In genomic region chr10:118341678-118342637, GRCh38 we compare ENCODE assay signal across 8 cellular contexts. TPM values are rescaled to one million over a fixed set of nuclear protein-coding genes. Genes with fewer than 3 reads are reported as not detected.
A peak's percentile ranks its signal among the peaks of the same experiment; 100 is the strongest.
DNase-seq lines count a peak whose midpoint lies in the region; ATAC-seq, FAIRE-seq and TF ChIP-seq lines count a peak whose summit lies in the region.

Gene FAM204A, minus strand, starts transcription at chr10:118342324. Its CDS starts 5,909 bp downstream, at chr10:118336415.

- H3K4me3 ChIP-seq in body of pancreas (peak within 1 kb of the TSS; percentile 53 to 98), sigmoid colon (peak within 1 kb of the TSS; percentile 86 to 98 (median 92))

- FAIRE-seq in TTC549 (lab: Jason Lieb, UNC): peak; percentile 65

- DNase-seq in NCI-H2107 treated with DMSO at 0.1 percent for 48 hours (lab: John Stamatoyannopoulos, UW; ENCODE audit: unreplicated experiment) (peak; percentile 72), body of pancreas (peak; percentile 92 to 95 (median 94)), iPS DF 4.7 (ENCODE audit: extremely low read depth, low spot score) (peak; percentile 79), sigmoid colon (peak; percentile 96)

- H3K27ac ChIP-seq in 22Rv1 (peak within 1 kb of the TSS; percentile 63), body of pancreas (peak within 1 kb of the TSS; percentile 9 to 78 (median 57)), sigmoid colon (peak within 1 kb of the TSS; percentile 78 to 84 (median 80))

- H3K27me3 ChIP-seq in body of pancreas (no peaks in the 10 kb centered on the region), sigmoid colon (no peaks in the 10 kb centered on the region)

- H3K9me3 ChIP-seq in body of pancreas (no peaks in the 10 kb centered on the region), sigmoid colon (no peaks in the 10 kb centered on the region)

- 0 to 1% methylated on average over 16 to 48 of the region's 48 CpGs for WGBS in body of pancreas, 2 donors
- WGBS in sigmoid colon, 2 donors: 0 to 1% methylated on average over 48 of the region's 48 CpGs

- TF ChIP-seq POLR2A in body of pancreas (IDR thresholded peaks at IDR 0.05): peak; percentile 22 to 74 (median 74)
- peak in 1 of 2 donors; percentile 31 for TF ChIP-seq POLR2A in sigmoid colon (IDR thresholded peaks at IDR 0.05)

- TF ChIP-seq CTCF in 22Rv1 (IDR thresholded peaks at IDR 0.05) (no peak), body of pancreas (IDR thresholded peaks at IDR 0.05) (no peak), sigmoid colon (IDR thresholded peaks at IDR 0.05) (no peak)

- H3K36me3 ChIP-seq in body of pancreas (replicated peaks in 1 of 2; ENCODE audit: insufficient read depth in 1 of 2, low read depth in 2 of 2) (no peaks in the 10 kb centered on the region), sigmoid colon (peaks cover 0 to 7% (median 0%) of the 10 kb centered on the region in 4 donors)

- intact Hi-C loops in body of pancreas (cut with DNase I): no loop called here
- intact Hi-C loops in sigmoid colon (cut with DNase I): loop anchor here (5.0 to 10.0 kb wide), 2 partner anchors 225 to 297 kb away; partner anchors contain the start of gene RAB11FIP2

- ATAC-seq in GM18520 (IDR thresholded peaks at IDR 0.05; ENCODE audit: unreplicated experiment) (peak; percentile 100), HG03064 (IDR thresholded peaks at IDR 0.05; ENCODE audit: low read depth, unreplicated experiment) (peak; percentile 100), body of pancreas (peak; percentile 100)

- TF ChIP-seq EP300 in sigmoid colon (IDR thresholded peaks at IDR 0.05): no peak

- H3K4me1 ChIP-seq in body of pancreas: peaks cover 21% of the 10 kb centered on the region
- H3K4me1 ChIP-seq in sigmoid colon: peaks cover 0 to 24% (median 15%) of the 10 kb centered on the region in 4 donors

RNA-seq across cellular contexts. Expression of gene FAM204A, which starts in this region (rescaled TPM):
- 10 to 100 TPM in 1 of 2 donors, 1 to 10 TPM in 1; 8.6 to 57.4 TPM for total RNA-seq in body of pancreas
- 10 to 100 TPM; 45.1 to 83.1 (median 73.7) TPM for total RNA-seq in sigmoid colon
- polyA plus RNA-seq in sigmoid colon: 10 to 100 TPM; 40.6 to 60.1 (median 45.8) TPM

Comparison
In these comparisons a context has a peak if more than half of its experiments do, and no peak if none do; other contexts are left out.
1. Peak in every context shown above with its lines: DNase-seq, ATAC-seq, H3K4me3 ChIP-seq and H3K27ac ChIP-seq.